34 cellular contexts compared by ENCODE assay signal in the genomic region with DNA sequence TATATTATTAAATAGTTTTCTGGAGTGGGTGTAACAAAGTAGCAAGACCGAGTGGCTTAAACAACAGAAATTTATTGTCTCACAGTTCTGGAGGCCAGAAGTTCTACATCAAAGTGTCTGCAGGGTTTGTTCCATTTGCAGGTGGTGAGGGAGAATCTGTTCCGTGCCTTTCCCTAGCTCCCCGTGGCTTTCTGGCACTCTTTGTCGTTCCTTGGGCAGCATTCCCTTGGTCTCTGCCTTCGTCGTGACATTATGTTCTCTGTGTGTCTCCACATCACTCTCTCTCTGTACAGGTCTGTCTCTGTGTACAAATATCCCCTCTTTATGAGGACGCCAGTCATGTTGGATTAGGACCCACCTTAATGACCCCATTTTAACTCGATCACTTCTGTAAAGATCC. TPM values are rescaled to one million over a fixed set of nuclear protein-coding genes. Genes with fewer than 3 reads are reported as not detected.
DNase-seq lines count a peak whose midpoint lies in the region; ATAC-seq and TF ChIP-seq lines count a peak whose summit lies in the region.
"Had no signal": no experiment of that assay in that cellular context is flagged by ENCODE, and none has a peak within 500 bp of the region (broad histone marks: within the 10 kb centered on the region; RNA-seq: fewer than 3 reads in every experiment).

No MANE protein-coding gene starts in this region.

- H3K27me3 ChIP-seq in BLaER1 treated with 17β-estradiol and CSF1 and Interleukin-3, amounts not matched to agents 10 nM and 100 nM = no peaks in the 10 kb centered on the region
- H3K27me3 ChIP-seq in ascending aorta = no peaks in the 10 kb centered on the region
- H3K27me3 ChIP-seq in mesenchymal stem cell (ENCODE audit: control insufficient read depth in 1 of 2, insufficient read depth in 1 of 2, low read length in 2 of 2) = no peaks in the 10 kb centered on the region
- H3K27me3 ChIP-seq in stomach = no peaks in the 10 kb centered on the region
- H3K27me3 ChIP-seq: cardiac muscle cell, foreskin keratinocyte, heart right ventricle, neutrophil, SJSA1, vagina had no signal

- no peak overlapping the region for H3K23ac ChIP-seq in mesenchymal stem cell (ENCODE audit: low read length in 2 of 2)

- no peak for TF ChIP-seq CTCF in ascending aorta (IDR thresholded peaks at IDR 0.05)
- TF ChIP-seq CTCF in stomach (IDR thresholded peaks at IDR 0.05) = no peak

- H2BK15ac ChIP-seq in mesenchymal stem cell (ENCODE audit: low read depth, poor library complexity, severe bottlenecking) = no peak overlapping the region

- peak overlapping the region; percentile 5 for H2AK5ac ChIP-seq in mesenchymal stem cell (ENCODE audit: low read length, severe bottlenecking)

- no peak overlapping the region for H2BK12ac ChIP-seq in mesenchymal stem cell (ENCODE audit: low read length in 2 of 2)

- H2BK5ac ChIP-seq in mesenchymal stem cell (ENCODE audit: low read depth, low read length, poor library complexity, severe bottlenecking) = no peak overlapping the region

- no peak overlapping the region for H3K9ac ChIP-seq in BLaER1 treated with 17β-estradiol and CSF1 and Interleukin-3, amounts not matched to agents 10 nM and 100 nM
- H3K9ac ChIP-seq in mesenchymal stem cell (ENCODE audit: low read length) = no peak overlapping the region
- H3K9ac ChIP-seq: KMS-11 had no signal

- DNase-seq in ascending aorta (ENCODE audit: low spot score in 2 of 2) = no peak
- no peak for DNase-seq in mesenchymal stem cell
- DNase-seq in stomach = no peak
- no peak for DNase-seq in posterior vena cava (ENCODE audit: low spot score)
- DNase-seq: activated CD4-positive, alpha-beta T cell treated with anti-CD3 and anti-CD28 coated beads, Interleukin-2, amount 10 ng/mL, durations not matched to agents 7 days and 5 days; activated effector memory CD4-positive, alpha-beta T cell treated with anti-CD3 and anti-CD28 coated beads, Interleukin-2, amount 50 U/mL, for 16 hours; activated naive CD8-positive, alpha-beta T cell treated with anti-CD3 and anti-CD28 coated beads for 36 hours; activated T-cell treated with anti-CD3 and anti-CD28 coated beads, Interleukin-2, amount 50 U/mL, for 1 hour; AML-193; CD8-positive, alpha-beta T cell; foreskin keratinocyte; kidney; left ventricle myocardium superior; MM.1S; NCI-H1105 treated with DMSO at 0.1 percent for 48 hours; NCI-H2081; NCI-H345; psoas muscle; stimulated activated naive B cell treated with anti-CD40 and anti-IgM and Interleukin-4, amounts not matched to agents 10 μg/mL and 1 μg/mL and 100 μg/mL, for 72 hours; T-helper 9 cell had no signal

- peaks cover 33% of the 10 kb centered on the region for H3K79me1 ChIP-seq in mesenchymal stem cell (replicated peaks; ENCODE audit: low read length, poor library complexity, severe bottlenecking)

- H3K4me1 ChIP-seq in BLaER1 treated with 17β-estradiol and CSF1 and Interleukin-3, amounts not matched to agents 10 nM and 100 nM = peaks cover 16 to 72% (median 25%) of the 10 kb centered on the region in 10 experiments
- H3K4me1 ChIP-seq in ascending aorta = peaks cover 0 to 16% of the 10 kb centered on the region in 2 donors
- peaks cover 7% of the 10 kb centered on the region for H3K4me1 ChIP-seq in mesenchymal stem cell (ENCODE audit: control insufficient read depth, insufficient read depth, low read depth, low read length)
- peaks cover 4 to 31% (median 18%) of the 10 kb centered on the region in 4 donors for H3K4me1 ChIP-seq in stomach
- H3K4me1 ChIP-seq: A549, foreskin keratinocyte, SJSA1 had no signal

- no peak overlapping the region for H3K4ac ChIP-seq in mesenchymal stem cell (ENCODE audit: low read depth in 1 of 2, low read length in 2 of 2)

- H2BK120ac ChIP-seq in mesenchymal stem cell (ENCODE audit: low read depth, low read length) = no peak overlapping the region

- peaks cover 0 to 47% (median 6%) of the 10 kb centered on the region in 11 experiments; a peak in 4 of 22 replicates for H4K20me1 ChIP-seq in BLaER1 treated with 17β-estradiol and CSF1 and Interleukin-3, amounts not matched to agents 10 nM and 100 nM

- H3K27ac ChIP-seq in BLaER1 treated with 17β-estradiol and CSF1 and Interleukin-3, amounts not matched to agents 10 nM and 100 nM = peak overlapping the region in 3 of 11 experiments; percentile 25 to 59 (median 57); a peak in 4 of 22 replicates
- H3K27ac ChIP-seq in ascending aorta (peak overlapping the region; percentile 11 to 51), mesenchymal stem cell (ENCODE audit: low read length, poor library complexity, severe bottlenecking) (no peak overlapping the region), stomach (peak overlapping the region in 4 of 5 donors; percentile 23 to 68 (median 54))
- H3K27ac ChIP-seq: A549, cardiac muscle cell, foreskin keratinocyte, KMS-11, neutrophil, psoas muscle, SJSA1, vagina, VCaP had no signal

- H3K9me3 ChIP-seq in BLaER1 treated with 17β-estradiol and CSF1 and Interleukin-3, amounts not matched to agents 10 nM and 100 nM (replicated peaks in 1 of 11) = peaks cover 21 to 57% (median 46%) of the 10 kb centered on the region in 11 experiments
- H3K9me3 ChIP-seq in ascending aorta (no peaks in the 10 kb centered on the region), mesenchymal stem cell (ENCODE audit: control insufficient read depth, low read length) (no peaks in the 10 kb centered on the region), stomach (no peaks in the 10 kb centered on the region)
- H3K9me3 ChIP-seq: A549, neutrophil, psoas muscle, SJSA1, vagina had no signal

- H4K8ac ChIP-seq in mesenchymal stem cell (ENCODE audit: low read length) = no peak overlapping the region

- H4K91ac ChIP-seq in mesenchymal stem cell (ENCODE audit: low read length) = no peak overlapping the region

- 94% methylated on average over 8 of the region's 8 CpGs for WGBS in mesenchymal stem cell
- 73 to 87% (median 79%) methylated on average over 8 of the region's 8 CpGs for WGBS in stomach, 5 donors

- no peak overlapping the region for H3K4me3 ChIP-seq in BLaER1 treated with 17β-estradiol and CSF1 and Interleukin-3, amounts not matched to agents 10 nM and 100 nM
- peak overlapping the region in 1 of 2 donors; percentile 30 for H3K4me3 ChIP-seq in ascending aorta
- no peak overlapping the region for H3K4me3 ChIP-seq in mesenchymal stem cell (ENCODE audit: insufficient read depth in 1 of 2, low read depth in 1 of 2, low read length in 2 of 2)
- H3K4me3 ChIP-seq in stomach = peak overlapping the region in 1 of 4 donors; percentile 3
- H3K4me3 ChIP-seq: A549, cardiac muscle cell, heart right ventricle, psoas muscle, SJSA1, skin epidermis, vagina had no signal

- H2AFZ ChIP-seq in mesenchymal stem cell (ENCODE audit: low read depth, low read length) = no peak overlapping the region

- no peak for ATAC-seq in GM21529 (IDR thresholded peaks at IDR 0.05; ENCODE audit: unreplicated experiment)
- ATAC-seq in HG02852 (IDR thresholded peaks at IDR 0.05; ENCODE audit: unreplicated experiment) = no peak
- no peak for ATAC-seq in GM18909 (IDR thresholded peaks at IDR 0.05; ENCODE audit: poor library complexity, unreplicated experiment)
- ATAC-seq: A549; CD8-positive, alpha-beta T cell; esophagus mucosa; foreskin keratinocyte; left ventricle myocardium superior; stimulated activated naive B cell treated with anti-CD40 and anti-IgM and Interleukin-4, amounts not matched to agents 10 μg/mL and 1 μg/mL and 100 μg/mL, for 72 hours had no signal

- no peak for TF ChIP-seq POLR2A in stomach (IDR thresholded peaks at IDR 0.05)

- H3K4me2 ChIP-seq in BLaER1 treated with 17β-estradiol and CSF1 and Interleukin-3, amounts not matched to agents 10 nM and 100 nM = peak overlapping the region; percentile 45 to 86 (median 72); a peak in 17 of 22 replicates
- no peak overlapping the region for H3K4me2 ChIP-seq in mesenchymal stem cell (ENCODE audit: low read length, poor library complexity, severe bottlenecking)
- H3K4me2 ChIP-seq: A549, KMS-11 had no signal

- no peak overlapping the region for H3K18ac ChIP-seq in mesenchymal stem cell (ENCODE audit: low read depth in 1 of 2, low read length in 2 of 2)

- peaks cover 9 to 52% (median 34%) of the 10 kb centered on the region in 11 experiments; a peak in 21 of 22 replicates for H3K36me3 ChIP-seq in BLaER1 treated with 17β-estradiol and CSF1 and Interleukin-3, amounts not matched to agents 10 nM and 100 nM
- no peaks in the 10 kb centered on the region for H3K36me3 ChIP-seq in ascending aorta
- no peaks in the 10 kb centered on the region for H3K36me3 ChIP-seq in mesenchymal stem cell (ENCODE audit: control insufficient read depth in 1 of 2, insufficient read depth in 2 of 2, low read depth in 1 of 2, low read length in 2 of 2)
- no peaks in the 10 kb centered on the region for H3K36me3 ChIP-seq in stomach
- H3K36me3 ChIP-seq: cardiac muscle cell, heart right ventricle, neutrophil, SJSA1, vagina had no signal

- TF ChIP-seq EP300 in stomach (IDR thresholded peaks at IDR 0.05) = no peak

- no peak overlapping the region for H3K14ac ChIP-seq in mesenchymal stem cell (ENCODE audit: low read length in 2 of 2)

- intact Hi-C loops in ascending aorta (cut with DNase I) (no loop called here), stomach (cut with DNase I; ENCODE audit: low total_unique reads) (no loop called here), posterior vena cava (cut with DNase I) (no loop called here)

RNA-seq across cellular contexts. Expression of gene LDLRAD3, which starts 38.2 kb away (rescaled TPM):
- total RNA-seq in ascending aorta (21.6 TPM), stomach (10 to 100 TPM in 3 of 5 donors, 1 to 10 TPM in 2; 5.9 to 22.8 (median 11.3) TPM), posterior vena cava (10 to 100 TPM; 12.4 to 18.4 TPM)
- 5.9 TPM for polyA plus RNA-seq in mesenchymal stem cell (2013, experiment 1 of 2)
- polyA plus RNA-seq in mesenchymal stem cell (2013, experiment 2 of 2) = 5.9 TPM
- 1 to 10 TPM; 2.0 to 3.4 (median 2.6) TPM for polyA plus RNA-seq in stomach
- total RNA-seq: CD8-positive, alpha-beta T cell had no signal
